11 cellular contexts compared by ENCODE assay signal in genomic region chr2:42927334-42928160, GRCh38.
DNase-seq lines count a peak whose midpoint lies in the region; ATAC-seq, FAIRE-seq and TF ChIP-seq lines count a peak whose summit lies in the region.
"Had no signal": no experiment of that assay in that cellular context is flagged by ENCODE, and none has a peak within 500 bp of the region (broad histone marks: within the 10 kb centered on the region; RNA-seq: fewer than 3 reads in every experiment).

No MANE protein-coding gene starts in this region.

- no peaks in the 10 kb centered on the region for H3K9me3 Mint-ChIP-seq in Caco-2 (ENCODE audit: unreplicated experiment)
- no peaks in the 10 kb centered on the region for H3K9me3 Mint-ChIP-seq in activated CD4-positive, alpha-beta memory T cell treated with anti-CD3 and anti-CD28 coated beads, Interleukin-2, amount 10 ng/mL, durations not matched to agents 7 days and 5 days
- H3K9me3 Mint-ChIP-seq: activated T-helper 2 cell treated with anti-CD3 and anti-CD28 coated beads, Interferon-gamma antibody, Interleukin-2, Interleukin-4, amounts not matched to agents 10 μg/mL and 5 μg/mL and 100 μg/mL, durations not matched to agents 14 hours and 24 hours and 36 hours had no signal

- DNase-seq in Caco-2 = peak in 1 of 2 experiments; percentile 32
- peak; percentile 71 for DNase-seq in OCI-M2 (lab: John Stamatoyannopoulos, UW; ENCODE audit: unreplicated experiment)
- peak; percentile 63 to 84 for DNase-seq in heart right ventricle
- DNase-seq in psoas muscle = peak in 1 of 2 donors; percentile 67
- DNase-seq in activated CD4-positive, alpha-beta memory T cell treated with anti-CD3 and anti-CD28 coated beads, Interleukin-2, amount 10 ng/mL, durations not matched to agents 7 days and 5 days = no peak
- no peak for DNase-seq in HAP-1 (ENCODE audit: low spot score in 2 of 2)
- DNase-seq in GM19239 (ENCODE audit: insufficient read length, low spot score) = no peak
- DNase-seq in NCI-H187 treated with DMSO at 0.1 percent for 48 hours (lab: John Stamatoyannopoulos, UW) = no peak
- DNase-seq: Calu3, T-helper 2 cell had no signal

- peak overlapping the region; percentile 76 to 97 (median 90) for H3K27ac ChIP-seq in heart right ventricle
- peak overlapping the region; percentile 81 for H3K27ac ChIP-seq in psoas muscle

- WGBS in heart right ventricle, 2 donors = 31 to 32% methylated on average over 10 of the region's 10 CpGs
- WGBS in psoas muscle, 3 donors = 36 to 39% (median 36%) methylated on average over 10 of the region's 10 CpGs

- TF ChIP-seq CTCF in Caco-2 (IDR thresholded peaks at IDR 0.05; ENCODE audit: insufficient read depth in 1 of 2, low read depth in 1 of 2, low read length in 1 of 2, severe bottlenecking in 1 of 2, unreplicated experiment in 1 of 2) = no peak
- TF ChIP-seq CTCF in heart right ventricle (IDR thresholded peaks at IDR 0.05) = no peak
- no peak for TF ChIP-seq CTCF in psoas muscle (IDR thresholded peaks at IDR 0.05)

- H3K36me3 ChIP-seq in Caco-2 (ENCODE audit: control insufficient read depth, insufficient read depth, low read length) (no peaks in the 10 kb centered on the region), heart right ventricle (no peaks in the 10 kb centered on the region), psoas muscle (ENCODE audit: insufficient read depth in 1 of 2, low read depth in 1 of 2) (no peaks in the 10 kb centered on the region), HAP-1 (replicated peaks) (0 out of 2 replicates have a peak, but pooled peaks cover 3% of the 10 kb centered on the region)

- POLR2A ChIA-PET in Caco-2 (lab: Charles Lee) = no interaction called here
- POLR2A ChIA-PET in activated CD4-positive, alpha-beta memory T cell treated with anti-CD3 and anti-CD28 coated beads, Interleukin-2, amount 10 ng/mL, durations not matched to agents 7 days and 5 days (lab: Charles Lee) = no interaction called here

- peak overlapping the region; percentile 18 for H3K4me3 Mint-ChIP-seq in Caco-2 (ENCODE audit: unreplicated experiment)
- H3K4me3 Mint-ChIP-seq in activated CD4-positive, alpha-beta memory T cell treated with anti-CD3 and anti-CD28 coated beads, Interleukin-2, amount 10 ng/mL, durations not matched to agents 7 days and 5 days = no peak overlapping the region

- peaks cover 79% of the 10 kb centered on the region for H3K4me1 ChIP-seq in Caco-2
- H3K4me1 ChIP-seq in heart right ventricle = peaks cover 77 to 100% (median 97%) of the 10 kb centered on the region in 9 donors
- H3K4me1 ChIP-seq in psoas muscle = peaks cover 75% of the 10 kb centered on the region
- H3K4me1 ChIP-seq in HAP-1 = peaks cover 50% of the 10 kb centered on the region

- no peaks in the 10 kb centered on the region for H3K27me3 Mint-ChIP-seq in Caco-2 (ENCODE audit: insufficient read depth, unreplicated experiment)
- H3K27me3 Mint-ChIP-seq in activated CD4-positive, alpha-beta memory T cell treated with anti-CD3 and anti-CD28 coated beads, Interleukin-2, amount 10 ng/mL, durations not matched to agents 7 days and 5 days = no peaks in the 10 kb centered on the region

- no TSS peak for BruUV-seq in Caco-2 (replicated peaks; lab: Mats Ljungman, UMichigan)

- no peak for FAIRE-seq in GM19239 (lab: Jason Lieb, UNC)

- in situ Hi-C loops in HAP-1 (cut with MboI; ENCODE audit: low sequenced_read_pairs) = no loop called here

- intact Hi-C loops in Caco-2 (cut with micrococcal nuclease; ENCODE audit: unreplicated experiment) (loop anchor here (2.0 kb wide), 1 partner anchor 51 kb away; no protein-coding TSS in a partner anchor), heart right ventricle (cut with DNase I) (loop anchor here in 8 of 10 donors (1.0 to 10.0 kb wide), 7 partner anchors 45 to 65 kb away; no protein-coding TSS in a partner anchor), psoas muscle (cut with DNase I) (loop anchor here in 1 of 2 donors (10.0 kb wide), 1 partner anchor 63 kb away; no protein-coding TSS in a partner anchor)

- H3K27me3 ChIP-seq in Caco-2 (replicated peaks; ENCODE audit: control insufficient read depth, insufficient read depth, low read length) (no peaks in the 10 kb centered on the region), heart right ventricle (no peaks in the 10 kb centered on the region), psoas muscle (ENCODE audit: insufficient read depth in 3 of 3, low read length in 2 of 3) (no peaks in the 10 kb centered on the region), HAP-1 (ENCODE audit: low read depth) (no peaks in the 10 kb centered on the region)

- no peaks in the 10 kb centered on the region for H3K36me3 Mint-ChIP-seq in Caco-2 (ENCODE audit: insufficient read depth, unreplicated experiment)
- H3K36me3 Mint-ChIP-seq in activated CD4-positive, alpha-beta memory T cell treated with anti-CD3 and anti-CD28 coated beads, Interleukin-2, amount 10 ng/mL, durations not matched to agents 7 days and 5 days (ENCODE audit: low read depth) = no peaks in the 10 kb centered on the region

- peak; percentile 11 to 65 (median 56) for ATAC-seq in heart right ventricle
- peak in 3 of 4 donors; percentile 3 to 20 (median 3) for ATAC-seq in psoas muscle

- no peak overlapping the region for H3K4me3 ChIP-seq in Caco-2 (ENCODE audit: low read depth, low read length)
- no peak overlapping the region for H3K4me3 ChIP-seq in heart right ventricle
- H3K4me3 ChIP-seq in psoas muscle = no peak overlapping the region
- H3K4me3 ChIP-seq in HAP-1 = no peak overlapping the region

- H3K4me1 Mint-ChIP-seq in Caco-2 (ENCODE audit: low read depth, unreplicated experiment) = peaks cover 59% of the 10 kb centered on the region
- no peaks in the 10 kb centered on the region for H3K4me1 Mint-ChIP-seq in activated CD4-positive, alpha-beta memory T cell treated with anti-CD3 and anti-CD28 coated beads, Interleukin-2, amount 10 ng/mL, durations not matched to agents 7 days and 5 days

- H3K9me3 ChIP-seq in Caco-2 (no peaks in the 10 kb centered on the region), heart right ventricle (no peaks in the 10 kb centered on the region), psoas muscle (no peaks in the 10 kb centered on the region), HAP-1 (no peaks in the 10 kb centered on the region)

- peak overlapping the region; percentile 76 for H3K27ac Mint-ChIP-seq in Caco-2 (ENCODE audit: unreplicated experiment)
- no peak overlapping the region for H3K27ac Mint-ChIP-seq in activated CD4-positive, alpha-beta memory T cell treated with anti-CD3 and anti-CD28 coated beads, Interleukin-2, amount 10 ng/mL, durations not matched to agents 7 days and 5 days
- H3K27ac Mint-ChIP-seq: activated T-helper 2 cell treated with anti-CD3 and anti-CD28 coated beads, Interferon-gamma antibody, Interleukin-2, Interleukin-4, amounts not matched to agents 10 μg/mL and 5 μg/mL and 100 μg/mL, durations not matched to agents 14 hours and 24 hours and 36 hours had no signal

- CTCF ChIA-PET in Caco-2 (lab: Charles Lee) = interaction anchor here (0.7 to 1.2 kb wide), 2 partner anchors 301 to 353 kb away, joined by 3 to 4 read pairs; no protein-coding TSS in a partner anchor
- CTCF ChIA-PET in activated CD4-positive, alpha-beta memory T cell treated with anti-CD3 and anti-CD28 coated beads, Interleukin-2, amount 10 ng/mL, durations not matched to agents 7 days and 5 days (lab: Charles Lee) = no interaction called here

Comparison
In these comparisons a context has a peak if more than half of its experiments do, and no peak if none do; other contexts are left out.
1. DNase-seq: peak in OCI-M2 (single experiment) and heart right ventricle (2 of 2); none in activated CD4-positive, alpha-beta memory T cell treated with anti-CD3 and anti-CD28 coated beads, Interleukin-2, amount 10 ng/mL, durations not matched to agents 7 days and 5 days (single experiment), HAP-1 (0 of 2), GM19239 (single experiment) and NCI-H187 treated with DMSO at 0.1 percent for 48 hours (single experiment).